19 cellular contexts compared by ENCODE assay signal in genomic region chr4:186342582-186342981, GRCh38.
"Had no signal": no experiment of that assay in that cellular context is flagged by ENCODE, and none has a peak within 500 bp of the region (broad histone marks: within the 10 kb centered on the region; RNA-seq: fewer than 3 reads in every experiment).

No MANE protein-coding gene starts in this region.

- H3K27me3 ChIP-seq: right lobe of liver, suprapubic skin had no signal

- H3K36me3 ChIP-seq: cardiac muscle cell, esophagus squamous epithelium, lower lobe of right lung, prostate gland, right lobe of liver, suprapubic skin had no signal

- DNase-seq: activated CD4-positive, alpha-beta T cell treated with anti-CD3 and anti-CD28 coated beads, Interleukin-2, amount 50 U/mL, for 1 hour; activated naive CD4-positive, alpha-beta T cell treated with Interleukin-2 at 50 U/mL for 16 hours; activated naive CD8-positive, alpha-beta T cell treated with anti-CD3 and anti-CD28 coated beads, Interleukin-2, amount 50 U/mL, for 24 hours; activated T-cell treated with anti-CD3 and anti-CD28 coated beads for 4 hours; aorta; esophagus squamous epithelium; hippocampal formation; lower lobe of right lung; midbrain; right lobe of liver; stimulated activated CD4-positive, alpha-beta T cell treated with anti-CD3 and anti-CD28 coated beads, Interleukin-4, amount 100 ng/mL, for 4 hours; stimulated activated CD8-positive, alpha-beta memory T cell treated with anti-CD3 and anti-CD28 coated beads, Interleukin-4, amount 100 ng/mL, for 48 hours; stimulated activated naive CD4-positive, alpha-beta T cell treated with Interleukin-2 at 50 U/mL for 16 hours; T-helper 9 cell had no signal

- H3K4me1 ChIP-seq: esophagus squamous epithelium, lower lobe of right lung, prostate gland, right lobe of liver, suprapubic skin had no signal

- H3K4me3 ChIP-seq: cardiac muscle cell, esophagus squamous epithelium, lower lobe of right lung, prostate gland, right lobe of liver, smooth muscle cell, suprapubic skin had no signal

- H3K27ac ChIP-seq: cardiac muscle cell, esophagus squamous epithelium, lower lobe of right lung, prostate gland, right lobe of liver, suprapubic skin had no signal

- H3K4me2 ChIP-seq: smooth muscle cell had no signal

- ATAC-seq: activated naive CD8-positive, alpha-beta T cell treated with anti-CD3 and anti-CD28 coated beads, Interleukin-2, amount 50 U/mL, for 24 hours; activated T-helper 17 cell treated with anti-CD3 and anti-CD28 coated beads, Interleukin-2, amount 50 U/mL, for 72 hours; lower lobe of right lung; right lobe of liver had no signal

- H3K9me3 ChIP-seq: esophagus squamous epithelium, lower lobe of right lung, prostate gland, right lobe of liver, suprapubic skin had no signal
